In genomic region chr3:10364816-10365215, GRCh38 we compare ENCODE assay signal across 20 cellular contexts.
"Had no signal": no experiment of that assay in that cellular context is flagged by ENCODE, and none has a peak within 500 bp of the region (broad histone marks: within the 10 kb centered on the region; RNA-seq: fewer than 3 reads in every experiment).

No MANE protein-coding gene starts in this region.

- H3K27ac ChIP-seq: colonic mucosa, heart left ventricle, parathyroid adenoma, psoas muscle, right lobe of liver, suprapubic skin, thyroid gland, upper lobe of left lung, uterus had no signal

- H3K9me3 ChIP-seq: colonic mucosa, psoas muscle, right lobe of liver, suprapubic skin, thyroid gland, uterus had no signal

- DNase-seq: colonic mucosa; effector CD4-positive, alpha-beta T cell; endodermal cell; foreskin melanocyte; hippocampal formation; natural killer cell; nucleus accumbens; retina; right lobe of liver; stimulated activated naive CD4-positive, alpha-beta T cell; thyroid gland; uterus had no signal

- H3K79me2 ChIP-seq: parathyroid adenoma had no signal

- FAIRE-seq: endothelial cell of umbilical vein, islet of Langerhans had no signal

- H3K4me1 ChIP-seq: colonic mucosa, heart left ventricle, psoas muscle, right lobe of liver, suprapubic skin, thyroid gland, upper lobe of left lung, uterus had no signal

- H2AFZ ChIP-seq: parathyroid adenoma had no signal

- H3K27me3 ChIP-seq: colonic mucosa, heart left ventricle, right lobe of liver, suprapubic skin, thyroid gland, upper lobe of left lung, uterus had no signal

- H3K36me3 ChIP-seq: colonic mucosa, heart left ventricle, suprapubic skin, thyroid gland, upper lobe of left lung, uterus had no signal

- H3K9ac ChIP-seq: parathyroid adenoma had no signal

- H3K4me3 ChIP-seq: colonic mucosa, heart left ventricle, psoas muscle, right lobe of liver, suprapubic skin, thyroid gland, upper lobe of left lung, uterus had no signal

- ATAC-seq: heart left ventricle, left lobe of liver, natural killer cell, psoas muscle, right lobe of liver had no signal
